ENCODE assay signal across 15 cellular contexts in the genomic region with DNA sequence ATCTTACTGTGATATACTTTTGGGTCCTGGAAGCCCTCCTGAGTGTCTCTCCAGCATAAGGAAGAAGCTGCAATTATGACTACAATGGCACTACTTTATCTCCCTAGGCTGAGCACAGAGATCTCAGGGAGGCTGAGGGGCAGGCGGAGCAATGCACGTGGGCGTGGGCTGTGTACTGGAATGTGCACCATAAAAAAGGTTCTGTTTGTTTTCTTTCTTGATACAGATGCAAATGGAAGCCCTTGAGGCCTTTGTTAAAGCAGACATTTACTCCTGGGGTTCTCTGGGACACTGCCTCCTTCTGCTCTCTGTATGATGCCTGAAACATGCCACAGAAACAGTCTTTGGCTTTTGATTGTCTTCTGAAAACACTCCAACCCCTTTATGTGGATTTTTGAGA.
DNase-seq lines count a peak whose midpoint lies in the region; ATAC-seq and TF ChIP-seq lines count a peak whose summit lies in the region.
"Had no signal": no experiment of that assay in that cellular context is flagged by ENCODE, and none has a peak within 500 bp of the region (broad histone marks: within the 10 kb centered on the region; RNA-seq: fewer than 3 reads in every experiment).

No MANE protein-coding gene starts in this region.

- H3K27ac Mint-ChIP-seq in neural crest cell (ENCODE audit: unreplicated experiment), result peak overlapping the region; percentile 96
- H3K27ac Mint-ChIP-seq: dendritic cell treated with granulocyte-macrophage colony-stimulating factor and Interleukin-4, amounts not matched to agents 40 ng/mL and 50 ng/mL, for 4 days had no signal

- no peak for ATAC-seq in HG02840 (IDR thresholded peaks at IDR 0.05; ENCODE audit: low FRiP score, unreplicated experiment)
- ATAC-seq in psoas muscle, result no peak

- TF ChIP-seq CTCF in fibroblast of pulmonary artery (IDR thresholded peaks at IDR 0.05; ENCODE audit: low read length, missing control alignments), result no peak
- TF ChIP-seq CTCF in neural crest cell (conservative IDR thresholded peaks at IDR 0.05), result no peak
- TF ChIP-seq CTCF in psoas muscle (IDR thresholded peaks at IDR 0.05), result no peak

- peaks cover 12% of the 10 kb centered on the region for H3K36me3 Mint-ChIP-seq in neural crest cell (ENCODE audit: low read depth)

- H3K27me3 ChIP-seq in SJCRH30 (no peaks in the 10 kb centered on the region), psoas muscle (ENCODE audit: insufficient read depth in 3 of 3, low read length in 2 of 3) (no peaks in the 10 kb centered on the region)
- H3K27me3 ChIP-seq: esophagus muscularis mucosa had no signal

- H3K27ac ChIP-seq in SJCRH30, result no peak overlapping the region
- H3K27ac ChIP-seq in psoas muscle, result no peak overlapping the region
- H3K27ac ChIP-seq: esophagus muscularis mucosa had no signal

- H3K4me1 ChIP-seq in SJCRH30 (no peaks in the 10 kb centered on the region), psoas muscle (no peaks in the 10 kb centered on the region)

- peaks cover 14% of the 10 kb centered on the region for H3K9me3 Mint-ChIP-seq in neural crest cell

- H3K27me3 Mint-ChIP-seq in neural crest cell (ENCODE audit: low read depth), result no peaks in the 10 kb centered on the region
- H3K27me3 Mint-ChIP-seq: dendritic cell treated with granulocyte-macrophage colony-stimulating factor and Interleukin-4, amounts not matched to agents 40 ng/mL and 50 ng/mL, for 4 days had no signal

- DNase-seq in ELF-1 (ENCODE audit: low read depth, low spot score), result peak; percentile 95
- DNase-seq in M059J (ENCODE audit: low read depth), result peak; percentile 23
- peak; percentile 8 for DNase-seq in fibroblast of pulmonary artery (ENCODE audit: low read depth)
- DNase-seq in neural crest cell (ENCODE audit: low read depth, low spot score), result no peak
- no peak for DNase-seq in SJCRH30
- DNase-seq in NCI-H2029 treated with DMSO at 0.1 percent for 48 hours (lab: John Stamatoyannopoulos, UW), result no peak
- DNase-seq in psoas muscle, result no peak
- DNase-seq: hippocampal formation; mesenchymal stem cell; NCI-H2107; SHP77; stimulated activated CD4-positive, alpha-beta T cell treated with anti-CD3 and anti-CD28 coated beads, Interleukin-12 subunit alpha, Interleukin-12 subunit beta, amount 100 ng/mL, for 4 hours had no signal

- WGBS in psoas muscle, 3 donors, result 57 to 67% (median 65%) methylated on average over 3 of the region's 3 CpGs

- no peak overlapping the region for H3K4me3 ChIP-seq in fibroblast of pulmonary artery (replicated peaks; ENCODE audit: low read depth, low read length)
- H3K4me3 ChIP-seq in SJCRH30, result no peak overlapping the region
- no peak overlapping the region for H3K4me3 ChIP-seq in psoas muscle
- H3K4me3 ChIP-seq: esophagus muscularis mucosa had no signal

- peaks cover 15% of the 10 kb centered on the region for H3K4me1 Mint-ChIP-seq in neural crest cell

- intact Hi-C loops in psoas muscle (cut with DNase I), result no loop called here

- H3K36me3 ChIP-seq in SJCRH30 (no peaks in the 10 kb centered on the region), psoas muscle (ENCODE audit: insufficient read depth in 1 of 2, low read depth in 1 of 2) (no peaks in the 10 kb centered on the region)
- H3K36me3 ChIP-seq: esophagus muscularis mucosa had no signal

- H3K4me3 Mint-ChIP-seq in neural crest cell, result no peak overlapping the region
- H3K4me3 Mint-ChIP-seq: dendritic cell treated with granulocyte-macrophage colony-stimulating factor and Interleukin-4, amounts not matched to agents 40 ng/mL and 50 ng/mL, for 4 days had no signal

- H3K9me3 ChIP-seq in SJCRH30 (replicated peaks) (no peaks in the 10 kb centered on the region), psoas muscle (peaks cover 8% of the 10 kb centered on the region)
- H3K9me3 ChIP-seq: esophagus muscularis mucosa had no signal

Comparison
In these comparisons a context has a peak if more than half of its experiments do, and no peak if none do; other contexts are left out.
1. DNase-seq: peak in ELF-1 (single experiment), M059J (single experiment) and fibroblast of pulmonary artery (single experiment); none in neural crest cell (single experiment), SJCRH30 (0 of 2), NCI-H2029 treated with DMSO at 0.1 percent for 48 hours (single experiment) and psoas muscle (0 of 2).